Comparison of ENCODE assay signal across 27 cellular contexts in genomic region chr7:148830897-148831692, GRCh38.
"Had no signal": no experiment of that assay in that cellular context is flagged by ENCODE, and none has a peak within 500 bp of the region (broad histone marks: within the 10 kb centered on the region; RNA-seq: fewer than 3 reads in every experiment).

No MANE protein-coding gene starts in this region.

- H3K4me3 ChIP-seq: cardiac muscle cell, SJCRH30 had no signal

- H3K27me3 Mint-ChIP-seq: activated B cell treated with CpG ODN at 0.5 μM for 24 hours; activated CD4-positive, alpha-beta memory T cell treated with anti-CD3 and anti-CD28 coated beads for 36 hours; activated CD4-positive, alpha-beta T cell treated with anti-CD3 and anti-CD28 coated beads, Interleukin-2, amount 10 ng/mL, durations not matched to agents 24 days and 14 days; activated naive CD4-positive, alpha-beta T cell treated with anti-CD3 and anti-CD28 coated beads, Interleukin-2, amount 10 ng/mL, durations not matched to agents 7 days and 5 days; activated naive CD8-positive, alpha-beta T cell treated with anti-CD3 and anti-CD28 coated beads for 36 hours had no signal

- H3K36me3 ChIP-seq: brain microvascular endothelial cell had no signal

- H3K27me3 ChIP-seq: brain microvascular endothelial cell, cardiac muscle cell, SJCRH30 had no signal

- H3K9me3 Mint-ChIP-seq: activated B cell treated with CpG ODN at 0.5 μM for 24 hours; activated CD4-positive, alpha-beta memory T cell treated with anti-CD3 and anti-CD28 coated beads for 36 hours; activated CD4-positive, alpha-beta T cell treated with anti-CD3 and anti-CD28 coated beads, Interleukin-2, amount 10 ng/mL, durations not matched to agents 24 days and 14 days; activated naive CD4-positive, alpha-beta T cell treated with anti-CD3 and anti-CD28 coated beads, Interleukin-2, amount 10 ng/mL, durations not matched to agents 7 days and 5 days; activated naive CD8-positive, alpha-beta T cell treated with anti-CD3 and anti-CD28 coated beads for 36 hours; activated T-cell treated with anti-CD3 and anti-CD28 coated beads, Interleukin-2, amount 50 U/mL, for 4 hours; activated T-helper 2 cell treated with anti-CD3 and anti-CD28 coated beads, Interferon-gamma antibody, Interleukin-2, Interleukin-4, amounts not matched to agents 10 μg/mL and 5 μg/mL and 100 μg/mL, durations not matched to agents 14 hours and 24 hours and 36 hours had no signal

- H3K27ac ChIP-seq: brain microvascular endothelial cell, cardiac muscle cell, SJCRH30 had no signal

- H3K27ac Mint-ChIP-seq: activated B cell treated with CpG ODN at 0.5 μM for 24 hours; activated CD4-positive, alpha-beta memory T cell treated with anti-CD3 and anti-CD28 coated beads for 36 hours; activated CD4-positive, alpha-beta T cell treated with anti-CD3 and anti-CD28 coated beads, Interleukin-2, amount 10 ng/mL, durations not matched to agents 24 days and 14 days had no signal

- H3K4me1 ChIP-seq: SJCRH30 had no signal

- H3K4me1 Mint-ChIP-seq: activated B cell treated with CpG ODN at 0.5 μM for 24 hours had no signal

- H3K4me3 Mint-ChIP-seq: activated B cell treated with CpG ODN at 0.5 μM for 24 hours; activated CD4-positive, alpha-beta memory T cell treated with anti-CD3 and anti-CD28 coated beads for 36 hours; activated CD4-positive, alpha-beta T cell treated with anti-CD3 and anti-CD28 coated beads, Interleukin-2, amount 10 ng/mL, durations not matched to agents 24 days and 14 days; activated naive CD4-positive, alpha-beta T cell treated with anti-CD3 and anti-CD28 coated beads, Interleukin-2, amount 10 ng/mL, durations not matched to agents 7 days and 5 days; activated naive CD8-positive, alpha-beta T cell treated with anti-CD3 and anti-CD28 coated beads for 36 hours; activated T-cell treated with anti-CD3 and anti-CD28 coated beads, Interleukin-2, amount 50 U/mL, for 4 hours had no signal

- DNase-seq: activated B cell treated with CpG ODN at 0.5 μM for 24 hours; activated CD4-positive, alpha-beta memory T cell treated with anti-CD3 and anti-CD28 coated beads for 36 hours; activated CD4-positive, alpha-beta T cell treated with anti-CD3 and anti-CD28 coated beads for 1 hour; activated CD4-positive, alpha-beta T cell treated with anti-CD3 and anti-CD28 coated beads, Interleukin-2, amount 10 ng/mL, durations not matched to agents 24 days and 14 days; activated CD8-positive, alpha-beta memory T cell treated with anti-CD3 and anti-CD28 coated beads for 24 hours; activated gamma-delta T cell treated with Interleukin-2 at 50 U/mL for 16 hours; activated naive CD4-positive, alpha-beta T cell treated with anti-CD3 and anti-CD28 coated beads, Interleukin-2, amount 10 ng/mL, durations not matched to agents 7 days and 5 days; activated naive CD8-positive, alpha-beta T cell treated with anti-CD3 and anti-CD28 coated beads for 36 hours; activated T-cell treated with anti-CD3 and anti-CD28 coated beads, Interleukin-2, amount 50 U/mL, for 4 hours; brain microvascular endothelial cell; MM.1S; NCI-H1105 treated with DMSO at 0.1 percent for 48 hours; NCI-H146; NCI-H187 treated with DMSO at 0.1 percent for 48 hours; NCI-H2081 treated with DMSO at 0.1 percent for 48 hours; NCI-H446 treated with DMSO at 0.1 percent for 48 hours; NCI-H524 treated with DMSO at 0.1 percent for 48 hours; NK-92 treated with Interleukin-12 subunit alpha and Interleukin-12 subunit beta, amount 100 ng/mL, for 24 hours; OCI-M1; RPMI8226; SJCRH30; SW 1271 had no signal

- H3K9me3 ChIP-seq: SJCRH30 had no signal

- ATAC-seq: activated T-cell treated with anti-CD3 and anti-CD28 coated beads, Interleukin-2, amount 50 U/mL, for 4 hours; Panc1; Right ventricle myocardium inferior; SK-N-SH treated with all-trans-retinoic acid at 6 μM for 48 hours had no signal
